8 cellular contexts compared by ENCODE assay signal in the genomic region with DNA sequence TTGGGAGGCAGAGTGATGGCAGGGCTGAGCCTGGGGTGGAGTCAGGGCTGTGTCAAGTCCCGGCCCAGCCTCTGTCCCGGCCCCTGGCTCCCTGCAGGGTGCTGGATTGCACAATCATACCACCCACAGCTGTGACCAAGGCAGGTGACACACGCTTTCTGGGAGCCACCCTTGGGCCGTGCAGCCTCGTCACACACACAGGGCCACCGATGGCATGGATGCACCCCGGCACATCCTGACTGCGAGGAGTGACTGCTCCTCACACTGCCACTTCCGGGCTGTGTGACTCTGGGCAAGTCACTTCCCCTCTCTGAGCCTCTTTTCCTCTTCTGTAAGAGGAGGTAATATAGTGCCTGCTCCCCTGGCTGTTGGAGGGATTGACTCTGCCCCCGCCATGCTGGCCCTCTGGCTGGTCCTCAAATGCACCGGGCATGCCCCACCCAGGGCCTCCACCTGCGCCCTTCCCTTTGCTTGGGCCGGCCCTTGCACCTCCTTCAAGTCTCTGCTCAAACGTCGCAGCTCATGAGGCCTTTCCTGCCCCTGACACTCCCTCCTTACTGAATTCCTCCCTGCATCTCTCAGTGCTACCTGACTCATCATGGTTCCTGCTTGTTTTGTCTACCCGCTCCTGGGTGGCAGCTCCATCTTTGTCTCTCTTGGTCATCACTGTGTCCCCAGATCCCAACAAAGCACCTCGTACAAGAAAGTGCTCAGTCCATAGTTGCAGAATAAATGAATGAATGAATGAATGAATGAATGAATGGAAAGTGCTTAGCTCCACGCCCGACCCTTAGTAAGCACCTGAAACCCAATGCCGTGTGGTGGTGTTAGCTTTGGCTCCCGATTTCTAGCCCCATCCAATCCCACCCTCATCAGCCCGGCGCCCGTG.
DNase-seq lines count a peak whose midpoint lies in the region; ATAC-seq and TF ChIP-seq lines count a peak whose summit lies in the region.

No MANE protein-coding gene starts in this region.

- no peaks in the 10 kb centered on the region for H3K36me3 Mint-ChIP-seq in naive thymus-derived CD8-positive, alpha-beta T cell

- no peak for ATAC-seq in naive thymus-derived CD8-positive, alpha-beta T cell
- no peak for ATAC-seq in GM18909 (IDR thresholded peaks at IDR 0.05; ENCODE audit: poor library complexity, unreplicated experiment)

- no peaks in the 10 kb centered on the region for H3K36me3 ChIP-seq in osteoblast (ENCODE audit: insufficient read depth, low read length)

- H3K79me2 ChIP-seq in osteoblast (ENCODE audit: insufficient read depth, low read length): no peaks in the 10 kb centered on the region

- H3K9me3 ChIP-seq in osteoblast (ENCODE audit: low read depth, low read length): no peaks in the 10 kb centered on the region

- H3K4me3 ChIP-seq in epithelial cell of esophagus (ENCODE audit: low read length) (no peak overlapping the region), osteoblast (ENCODE audit: insufficient read depth, low read length) (no peak overlapping the region)

- H2AFZ ChIP-seq in osteoblast (ENCODE audit: low read length): peak overlapping the region; percentile 88

- no peaks in the 10 kb centered on the region for H3K9me3 Mint-ChIP-seq in naive thymus-derived CD8-positive, alpha-beta T cell

- H3K4me1 ChIP-seq in osteoblast (ENCODE audit: insufficient read depth, low read length): peaks cover 43% of the 10 kb centered on the region

- H3K27me3 Mint-ChIP-seq in naive thymus-derived CD8-positive, alpha-beta T cell: peaks cover 5 to 20% (median 8%) of the 10 kb centered on the region in 5 donors

- H4K20me1 ChIP-seq in osteoblast (ENCODE audit: insufficient read depth, low read length): no peaks in the 10 kb centered on the region

- POLR2A ChIA-PET in naive thymus-derived CD8-positive, alpha-beta T cell (lab: Charles Lee): no interaction called here

- no peak for TF ChIP-seq CTCF in epithelial cell of esophagus (IDR thresholded peaks at IDR 0.05; ENCODE audit: insufficient read depth, low read depth, low read length, missing control alignments)
- no peak for TF ChIP-seq CTCF in osteoblast (IDR thresholded peaks at IDR 0.05; ENCODE audit: extremely low read depth, low read depth, low read length)

- peak; percentile 49 for DNase-seq in COLO668 (lab: John Stamatoyannopoulos, UW; ENCODE audit: unreplicated experiment)
- DNase-seq in NCI-H345 treated with DMSO at 0.1 percent for 48 hours (lab: John Stamatoyannopoulos, UW; ENCODE audit: unreplicated experiment): peak; percentile 23
- DNase-seq in epithelial cell of esophagus (ENCODE audit: low read depth): peak; percentile 88
- DNase-seq in osteoblast (ENCODE audit: insufficient read length, low spot score, missing footprints): peak; percentile 96
- no peak for DNase-seq in naive thymus-derived CD8-positive, alpha-beta T cell
- DNase-seq in occipital lobe (lab: John Stamatoyannopoulos, UW): no peak
- no peak for DNase-seq in dermis blood vessel endothelial cell

- H3K4me3 Mint-ChIP-seq in naive thymus-derived CD8-positive, alpha-beta T cell: no peak overlapping the region

- no peak overlapping the region for H3K4me2 ChIP-seq in osteoblast (ENCODE audit: insufficient read depth, low read length)

- no peak overlapping the region for H3K27ac Mint-ChIP-seq in naive thymus-derived CD8-positive, alpha-beta T cell

- H3K27me3 ChIP-seq in osteoblast (ENCODE audit: insufficient read depth, low read length): no peaks in the 10 kb centered on the region

- H3K4me1 Mint-ChIP-seq in naive thymus-derived CD8-positive, alpha-beta T cell: peaks cover 0 to 22% (median 7%) of the 10 kb centered on the region in 4 donors

- peak overlapping the region; percentile 98 for H3K27ac ChIP-seq in osteoblast (ENCODE audit: low read depth, low read length)

Comparison
In these comparisons a context has a peak if more than half of its experiments do, and no peak if none do; other contexts are left out.
1. DNase-seq: peak in COLO668 (single experiment), NCI-H345 treated with DMSO at 0.1 percent for 48 hours (single experiment), epithelial cell of esophagus (single experiment) and osteoblast (single experiment); none in naive thymus-derived CD8-positive, alpha-beta T cell (0 of 10), occipital lobe (single experiment) and dermis blood vessel endothelial cell (single experiment).